8 cellular contexts compared by ENCODE assay signal in genomic region chr12:6323340-6323994, GRCh38. TPM values are rescaled to one million over a fixed set of nuclear protein-coding genes. Genes with fewer than 3 reads are reported as not detected.
DNase-seq lines count a peak whose midpoint lies in the region; ATAC-seq and TF ChIP-seq lines count a peak whose summit lies in the region.

No MANE protein-coding gene starts in this region.

- no peak for TF ChIP-seq POLR2A in adrenal gland (IDR thresholded peaks at IDR 0.05)

- TF ChIP-seq CTCF in AG09319 (IDR thresholded peaks at IDR 0.05; ENCODE audit: low read depth, low read length): peak; percentile 54
- TF ChIP-seq CTCF in GM12874 (IDR thresholded peaks at IDR 0.05; ENCODE audit: insufficient read depth, low read depth, low read length): 0 out of 2 replicates have a peak, but pooled peaks have one; percentile 22
- peak; percentile 30 to 72 (median 56) for TF ChIP-seq CTCF in adrenal gland (IDR thresholded peaks at IDR 0.05)

- peak overlapping the region in 4 of 5 donors; percentile 53 to 90 (median 80) for H3K27ac ChIP-seq in adrenal gland

- DNase-seq in AG09319 (ENCODE audit: extremely low read depth, low read depth) (peak; percentile 80), OCI-M2 (lab: John Stamatoyannopoulos, UW; ENCODE audit: unreplicated experiment) (peak; percentile 44), adrenal gland (peak in 6 of 7 donors; percentile 66 to 86 (median 73)), cardiac septum (ENCODE audit: low spot score) (peak; percentile 50), pons (ENCODE audit: low spot score) (peak; percentile 84)

- no peaks in the 10 kb centered on the region for H3K9me3 ChIP-seq in adrenal gland (replicated peaks in 1 of 3)

- H3K4me1 ChIP-seq in adrenal gland (replicated peaks in 1 of 2): peaks cover 35 to 65% of the 10 kb centered on the region in 2 donors

- H3K36me3 ChIP-seq in adrenal gland (replicated peaks in 1 of 2): peaks cover 0 to 20% of the 10 kb centered on the region in 2 donors

- H3K27me3 ChIP-seq in adrenal gland: no peaks in the 10 kb centered on the region

- ATAC-seq in HG03378 (IDR thresholded peaks at IDR 0.05; ENCODE audit: unreplicated experiment) (peak; percentile 67), GM18870 (IDR thresholded peaks at IDR 0.05; ENCODE audit: unreplicated experiment) (no peak)

- WGBS in adrenal gland, 4 donors: 12 to 24% (median 17%) methylated on average over 9 to 14 of the region's 14 CpGs

- no peak overlapping the region for H3K4me3 ChIP-seq in adrenal gland

- intact Hi-C loops in adrenal gland (cut with DNase I): loop anchor here (10.0 kb wide), 2 partner anchors 141 to 221 kb away; no protein-coding TSS in a partner anchor
- intact Hi-C loops in cardiac septum (cut with DNase I): no loop called here

RNA-seq across cellular contexts. Expression of gene PLEKHG6, which starts 13.0 kb away (rescaled TPM):
- total RNA-seq in adrenal gland: 1 to 10 TPM in 2 of 8 donors, under 1 TPM in 5, not detected in 1; 0.23 to 1.9 (median 0.51) TPM
- polyA plus RNA-seq in adrenal gland: 1 to 10 TPM in 1 of 3 donors, under 1 TPM in 1, not detected in 1; 0.32 to 5.8 TPM
- total RNA-seq in cardiac septum: 0.30 TPM

RNA-seq across cellular contexts. Expression of gene TNFRSF1A, which starts 18.4 kb away (rescaled TPM):
- 100 to 1,000 TPM; 181 to 386 (median 262) TPM for total RNA-seq in adrenal gland
- polyA plus RNA-seq in adrenal gland: 100 to 1,000 TPM in 2 of 3 donors, 10 to 100 TPM in 1; 91.8 to 167 (median 160) TPM
- total RNA-seq in cardiac septum: 60.0 TPM

RNA-seq across cellular contexts. Expression of gene SCNN1A, which starts 51.9 kb away (rescaled TPM):
- 10 to 100 TPM in 7 of 8 donors, 1 to 10 TPM in 1; 7.6 to 38.0 (median 17.3) TPM for total RNA-seq in adrenal gland
- polyA plus RNA-seq in adrenal gland: 1 to 10 TPM; 4.3 to 5.3 (median 5.1) TPM
- 0.46 TPM for total RNA-seq in cardiac septum
